Comparison of ENCODE assay signal across 20 cellular contexts in the genomic region with DNA sequence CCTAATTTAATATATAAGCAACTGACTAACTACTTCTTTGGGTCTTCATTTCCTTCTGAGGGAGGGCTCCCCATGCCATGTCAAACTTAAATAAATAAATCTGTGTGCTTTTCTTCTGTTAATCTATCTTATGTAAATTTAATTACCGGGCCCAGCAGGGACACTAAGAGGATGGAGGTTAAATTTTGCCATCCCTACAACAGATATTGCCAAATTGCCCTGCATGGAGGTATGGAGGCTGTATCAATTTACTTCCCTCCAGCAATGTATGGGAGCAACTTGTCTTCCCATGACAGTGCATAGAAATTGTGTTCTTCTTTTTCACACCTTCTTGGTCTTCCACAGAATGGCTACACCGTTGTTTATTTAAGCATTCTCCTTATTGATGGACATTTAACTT.
"Had no signal": no experiment of that assay in that cellular context is flagged by ENCODE, and none has a peak within 500 bp of the region (broad histone marks: within the 10 kb centered on the region; RNA-seq: fewer than 3 reads in every experiment).

No MANE protein-coding gene starts in this region.

- H3K36me3 ChIP-seq: WERI-Rb-1 had no signal

- ATAC-seq: activated CD4-positive, alpha-beta T cell treated with anti-CD3 and anti-CD28 coated beads for 36 hours; activated T-helper 17 cell treated with anti-CD3 and anti-CD28 coated beads, Interleukin-2, amount 50 U/mL, for 72 hours had no signal

- DNase-seq: activated CD4-positive, alpha-beta memory T cell treated with anti-CD3 and anti-CD28 coated beads, Interleukin-2, amount 10 ng/mL, durations not matched to agents 7 days and 5 days; activated CD4-positive, alpha-beta T cell treated with anti-CD3 and anti-CD28 coated beads for 36 hours; activated CD4-positive, alpha-beta T cell treated with anti-CD3 and anti-CD28 coated beads, Interleukin-2, amount 50 U/mL, for 1 hour; activated gamma-delta T cell; activated naive CD4-positive, alpha-beta T cell treated with anti-CD3 and anti-CD28 coated beads for 36 hours; activated T-cell treated with anti-CD3 and anti-CD28 coated beads for 4 hours; activated T-cell treated with anti-CD3 and anti-CD28 coated beads, Interleukin-2, amount 50 U/mL, for 48 hours; cerebellar nuclear complex; KBM-7; NCI-H1105; NCI-H1436; NCI-H1930; NCI-H2107; NCI-H2171 treated with DMSO at 0.1 percent for 48 hours; NCI-H226; NCI-H526; SIG-M5; T-helper 1 cell; WERI-Rb-1 had no signal

- H3K27ac ChIP-seq: WERI-Rb-1 had no signal
